ENCODE assay signal across 15 cellular contexts in genomic region chr7:26534649-26535482, GRCh38.
DNase-seq lines count a peak whose midpoint lies in the region; ATAC-seq and TF ChIP-seq lines count a peak whose summit lies in the region.
"Had no signal": no experiment of that assay in that cellular context is flagged by ENCODE, and none has a peak within 500 bp of the region (broad histone marks: within the 10 kb centered on the region; RNA-seq: fewer than 3 reads in every experiment).

No MANE protein-coding gene starts in this region.

- no peak overlapping the region for H3K4me3 Mint-ChIP-seq in mesothelial cell of epicardium
- no peak overlapping the region for H3K4me3 Mint-ChIP-seq in naive thymus-derived CD8-positive, alpha-beta T cell
- H3K4me3 Mint-ChIP-seq: stimulated activated effector memory CD8-positive, alpha-beta T cell treated with anti-CD3 and anti-CD28 coated beads, Interleukin-12 subunit alpha, Interleukin-12 subunit beta, amount 100 ng/mL, for 72 hours had no signal

- H3K36me3 Mint-ChIP-seq in mesothelial cell of epicardium = no peaks in the 10 kb centered on the region
- no peaks in the 10 kb centered on the region for H3K36me3 Mint-ChIP-seq in naive thymus-derived CD8-positive, alpha-beta T cell
- H3K36me3 Mint-ChIP-seq: stimulated activated effector memory CD8-positive, alpha-beta T cell treated with anti-CD3 and anti-CD28 coated beads, Interleukin-12 subunit alpha, Interleukin-12 subunit beta, amount 100 ng/mL, for 72 hours had no signal

- no peak for TF ChIP-seq CTCF in mesothelial cell of epicardium (IDR thresholded peaks at IDR 0.05; ENCODE audit: unreplicated experiment)

- ATAC-seq in naive thymus-derived CD8-positive, alpha-beta T cell = no peak
- ATAC-seq in esophagus mucosa = no peak
- ATAC-seq: stimulated activated effector memory CD8-positive, alpha-beta T cell treated with anti-CD3 and anti-CD28 coated beads, Interleukin-12 subunit alpha, Interleukin-12 subunit beta, amount 100 ng/mL, for 72 hours had no signal

- DNase-seq in DMS79 (lab: John Stamatoyannopoulos, UW) = peak; percentile 43
- DNase-seq in NCI-H1417 (lab: John Stamatoyannopoulos, UW) = peak; percentile 80 to 99 (median 94)
- DNase-seq in NCI-H774 (lab: John Stamatoyannopoulos, UW) = peak; percentile 67
- DNase-seq in mesothelial cell of epicardium (ENCODE audit: low spot score in 2 of 2, unreplicated experiment in 2 of 2) = no peak
- no peak for DNase-seq in naive thymus-derived CD8-positive, alpha-beta T cell
- DNase-seq in EL = no peak
- DNase-seq in activated effector memory CD4-positive, alpha-beta T cell treated with Interleukin-2 at 50 U/mL for 16 hours = no peak
- DNase-seq: activated CD4-positive, alpha-beta T cell treated with anti-CD3 and anti-CD28 coated beads for 1 hour; central memory CD4-positive, alpha-beta T cell; esophagus squamous epithelium; KBM-7; mesenchymal stem cell; stimulated activated CD4-positive, alpha-beta T cell treated with anti-CD3 and anti-CD28 coated beads, Interleukin-1b, Interleukin-23, amount 100 ng/mL, for 48 hours had no signal

- peaks cover 73% of the 10 kb centered on the region for H3K4me1 Mint-ChIP-seq in mesothelial cell of epicardium
- H3K4me1 Mint-ChIP-seq in naive thymus-derived CD8-positive, alpha-beta T cell = peaks cover 0 to 2% (median 0%) of the 10 kb centered on the region in 4 donors
- H3K4me1 Mint-ChIP-seq: stimulated activated effector memory CD8-positive, alpha-beta T cell treated with anti-CD3 and anti-CD28 coated beads, Interleukin-12 subunit alpha, Interleukin-12 subunit beta, amount 100 ng/mL, for 72 hours had no signal

- H3K9me3 Mint-ChIP-seq in mesothelial cell of epicardium = no peaks in the 10 kb centered on the region
- no peaks in the 10 kb centered on the region for H3K9me3 Mint-ChIP-seq in naive thymus-derived CD8-positive, alpha-beta T cell
- H3K9me3 Mint-ChIP-seq: stimulated activated effector memory CD8-positive, alpha-beta T cell treated with anti-CD3 and anti-CD28 coated beads, Interleukin-12 subunit alpha, Interleukin-12 subunit beta, amount 100 ng/mL, for 72 hours had no signal

- H3K27me3 Mint-ChIP-seq in mesothelial cell of epicardium (ENCODE audit: low read depth) = peaks cover 4% of the 10 kb centered on the region
- H3K27me3 Mint-ChIP-seq in naive thymus-derived CD8-positive, alpha-beta T cell = peaks cover 23 to 77% (median 35%) of the 10 kb centered on the region in 5 donors

- H3K27ac Mint-ChIP-seq in mesothelial cell of epicardium = peak overlapping the region; percentile 86
- peak overlapping the region in 1 of 10 donors; percentile 79 for H3K27ac Mint-ChIP-seq in naive thymus-derived CD8-positive, alpha-beta T cell
- H3K27ac Mint-ChIP-seq: stimulated activated effector memory CD8-positive, alpha-beta T cell treated with anti-CD3 and anti-CD28 coated beads, Interleukin-12 subunit alpha, Interleukin-12 subunit beta, amount 100 ng/mL, for 72 hours had no signal

- POLR2A ChIA-PET in naive thymus-derived CD8-positive, alpha-beta T cell (lab: Charles Lee) = no interaction called here

Comparison
In these comparisons a context has a peak if more than half of its experiments do, and no peak if none do; other contexts are left out.
1. DNase-seq: peak in DMS79 (single experiment), NCI-H1417 (3 of 3) and NCI-H774 (single experiment); none in mesothelial cell of epicardium (0 of 2), naive thymus-derived CD8-positive, alpha-beta T cell (0 of 10), EL (single experiment) and activated effector memory CD4-positive, alpha-beta T cell treated with Interleukin-2 at 50 U/mL for 16 hours (single experiment).